In the genomic region with DNA sequence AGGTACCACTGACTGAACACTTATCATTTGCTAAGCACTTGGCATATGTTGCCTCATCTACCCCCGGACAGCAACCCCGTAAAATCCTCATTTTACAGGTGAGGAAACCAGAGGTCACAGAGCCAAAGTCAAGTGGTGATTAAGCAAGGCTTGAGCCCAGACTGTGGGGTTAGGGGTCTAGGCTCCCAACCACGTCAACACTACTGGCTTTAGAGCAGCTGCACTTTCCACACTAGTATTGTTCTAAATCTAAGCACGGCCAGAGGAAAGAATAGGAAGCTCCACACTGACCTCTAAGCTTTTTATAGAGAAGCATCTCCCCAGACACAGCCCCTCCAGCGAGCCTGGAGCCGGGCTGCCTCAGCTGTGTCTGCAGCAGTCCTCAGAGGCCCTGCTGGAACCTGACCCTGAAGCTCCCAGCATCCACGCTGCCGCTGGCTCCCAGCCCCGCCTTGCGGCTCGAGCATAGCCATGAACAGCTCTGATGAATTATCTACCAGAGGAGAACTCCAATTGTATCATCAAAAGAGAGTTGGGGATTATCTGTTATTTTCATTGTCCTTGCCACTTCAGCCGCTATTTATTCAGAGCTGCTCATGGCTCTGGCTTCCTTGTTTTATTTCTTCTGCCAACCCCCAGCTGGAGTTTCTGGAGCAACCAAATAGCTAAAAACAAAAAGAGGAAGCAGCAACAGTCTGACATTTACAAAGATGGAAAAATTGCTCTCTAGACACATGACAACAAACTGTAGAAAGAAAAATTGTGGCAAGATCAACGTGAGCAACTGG, we compare ENCODE assay signal across 8 cellular contexts.
A peak's percentile ranks its signal among the peaks of the same experiment; 100 is the strongest.
DNase-seq lines count a peak whose midpoint lies in the region; ATAC-seq, FAIRE-seq and TF ChIP-seq lines count a peak whose summit lies in the region.

No MANE protein-coding gene starts in this region.

- H3K4me3 ChIP-seq in dorsolateral prefrontal cortex (peak overlapping the region in 52 of 59 donors; percentile 0 to 56 (median 23)), muscle layer of colon (ENCODE audit: low read depth in 1 of 2, low read length in 2 of 2) (peak overlapping the region in 1 of 2 donors; percentile 7)

- no peak for TF ChIP-seq POLR2A in GM12892 (IDR thresholded peaks at IDR 0.05; ENCODE audit: low read depth, low read length)

- H3K9me3 ChIP-seq in muscle layer of colon (ENCODE audit: low read length), result no peaks in the 10 kb centered on the region

- DNase-seq in Daoy (ENCODE audit: low read depth) (peak; percentile 46), NOMO-1 (lab: John Stamatoyannopoulos, UW; ENCODE audit: unreplicated experiment in 2 of 2) (peak; percentile 86 to 90), dorsolateral prefrontal cortex (peak; percentile 78 to 91 (median 86)), GM13976 (ENCODE audit: low spot score) (no peak), GM12892 (ENCODE audit: insufficient read length) (no peak), NCI-H774 (lab: John Stamatoyannopoulos, UW) (no peak)

- in situ Hi-C loops in GM13976 (cut with MboI; ENCODE audit: low sequenced_read_pairs, unreplicated experiment), result no loop called here

- H3K27me3 ChIP-seq in dorsolateral prefrontal cortex (no peaks in the 10 kb centered on the region), muscle layer of colon (ENCODE audit: control insufficient read depth in 1 of 2, insufficient read depth in 2 of 2, low read length in 2 of 2) (no peaks in the 10 kb centered on the region)

- H3K4me1 ChIP-seq in muscle layer of colon (ENCODE audit: insufficient read depth, low read length), result peaks cover 55% of the 10 kb centered on the region

- intact Hi-C loops in dorsolateral prefrontal cortex (cut with DNase I), result loop anchor here (2.0 to 10.0 kb wide), 4 partner anchors 52 to 64 kb away; partner anchors contain the start of gene RTN4 (in 1 of the 2)

- H3K36me3 ChIP-seq in muscle layer of colon (ENCODE audit: insufficient read depth, low read length), result no peaks in the 10 kb centered on the region

- peak in 31 of 56 donors; percentile 6 to 54 (median 26) for TF ChIP-seq CTCF in dorsolateral prefrontal cortex (IDR thresholded peaks at IDR 0.05 in 54 of 56, conservative IDR thresholded peaks at IDR 0.05 in 2 of 56; ENCODE audit: low read depth in 1 of 56, partially characterized antibody in 56 of 56)
- no peak for TF ChIP-seq CTCF in GM13976 (IDR thresholded peaks at IDR 0.05; ENCODE audit: borderline replicate concordance, control extremely low read depth, extremely low read depth, insufficient read depth, missing control alignments)

- peak overlapping the region; percentile 84 to 99 (median 96) for H3K27ac ChIP-seq in dorsolateral prefrontal cortex
- peak overlapping the region; percentile 96 for H3K27ac ChIP-seq in muscle layer of colon (ENCODE audit: low read depth, low read length)

- ATAC-seq in GM18873 (IDR thresholded peaks at IDR 0.05; ENCODE audit: low FRiP score, unreplicated experiment), result no peak

- H3K9ac ChIP-seq in muscle layer of colon (ENCODE audit: low read length), result peak overlapping the region; percentile 41

- no peak for FAIRE-seq in GM12892 (lab: Jason Lieb, UNC)

Comparison
In these comparisons a context has a peak if more than half of its experiments do, and no peak if none do; other contexts are left out.
1. DNase-seq: peak in Daoy (single experiment), NOMO-1 (2 of 2) and dorsolateral prefrontal cortex (10 of 10); none in GM13976 (single experiment), GM12892 (single experiment) and NCI-H774 (single experiment).